ENCODE assay signal across 9 cellular contexts in genomic region chr10:30058111-30058510, GRCh38. TPM values are rescaled to one million over a fixed set of nuclear protein-coding genes. Genes with fewer than 3 reads are reported as not detected.
A peak's percentile ranks its signal among the peaks of the same experiment; 100 is the strongest.
DNase-seq lines count a peak whose midpoint lies in the region; ATAC-seq and TF ChIP-seq lines count a peak whose summit lies in the region.
"Had no signal": no experiment of that assay in that cellular context is flagged by ENCODE, and none has a peak within 500 bp of the region (broad histone marks: within the 10 kb centered on the region; RNA-seq: fewer than 3 reads in every experiment).

No MANE protein-coding gene starts in this region.

- intact Hi-C loops in lower leg skin (cut with DNase I; ENCODE audit: low total_unique reads) (no loop called here), testis (cut with DNase I; ENCODE audit: low total_unique reads) (no loop called here)

- DNase-seq in T-helper 2 cell treated with Interferon-gamma antibody and Interleukin-4, amounts not matched to agents 5 μg/mL and 100 μg/mL, for 36 hours (ENCODE audit: low spot score): no peak
- no peak for DNase-seq in T-helper 2 cell
- no peak for DNase-seq in lower leg skin (ENCODE audit: low spot score in 2 of 2)
- no peak for DNase-seq in testis
- DNase-seq in activated CD4-positive, alpha-beta T cell treated with anti-CD3 and anti-CD28 coated beads, Interleukin-2, amount 50 U/mL, for 4 hours: no peak
- no peak for DNase-seq in RWPE1 (ENCODE audit: low spot score)
- DNase-seq: occipital lobe had no signal

- no peaks in the 10 kb centered on the region for H3K9me3 ChIP-seq in testis

- H3K27ac ChIP-seq in testis (peak overlapping the region; percentile 85 to 88), RWPE1 (no peak overlapping the region)

- POLR2A ChIA-PET in RWPE1 (lab: Yijun Ruan, JAX; ENCODE audit: low non-redundant PET): no interaction called here

- CTCF ChIA-PET in RWPE1 (lab: Yijun Ruan, JAX): interaction anchor here (0.8 kb wide), 1 partner anchor 183 kb away, joined by 3 read pairs; no protein-coding TSS in a partner anchor

- H3K36me3 Mint-ChIP-seq in T-helper 2 cell treated with Interferon-gamma antibody and Interleukin-4, amounts not matched to agents 5 μg/mL and 100 μg/mL, for 36 hours (ENCODE audit: low read depth): peaks cover 3% of the 10 kb centered on the region
- no peaks in the 10 kb centered on the region for H3K36me3 Mint-ChIP-seq in brain

- ATAC-seq in HG02571 (IDR thresholded peaks at IDR 0.05; ENCODE audit: unreplicated experiment): no peak

- no peaks in the 10 kb centered on the region for H3K27me3 ChIP-seq in testis

- no peaks in the 10 kb centered on the region for H3K36me3 ChIP-seq in testis (ENCODE audit: low read depth, missing control alignments)

- peaks cover 28% of the 10 kb centered on the region for H3K4me1 Mint-ChIP-seq in T-helper 2 cell treated with Interferon-gamma antibody and Interleukin-4, amounts not matched to agents 5 μg/mL and 100 μg/mL, for 36 hours (ENCODE audit: low read depth)
- peaks cover 38% of the 10 kb centered on the region for H3K4me1 Mint-ChIP-seq in brain

- no peak overlapping the region for H3K27ac Mint-ChIP-seq in T-helper 2 cell treated with Interferon-gamma antibody and Interleukin-4, amounts not matched to agents 5 μg/mL and 100 μg/mL, for 36 hours
- peak overlapping the region in 4 of 5 experiments; percentile 61 to 83 (median 74) for H3K27ac Mint-ChIP-seq in brain

- peaks cover 36% of the 10 kb centered on the region for H3K4me1 ChIP-seq in testis

- peak overlapping the region; percentile 72 for H3K4me3 Mint-ChIP-seq in T-helper 2 cell treated with Interferon-gamma antibody and Interleukin-4, amounts not matched to agents 5 μg/mL and 100 μg/mL, for 36 hours
- H3K4me3 Mint-ChIP-seq in brain: peak overlapping the region; percentile 74 to 91 (median 83)

- H3K27me3 Mint-ChIP-seq in T-helper 2 cell treated with Interferon-gamma antibody and Interleukin-4, amounts not matched to agents 5 μg/mL and 100 μg/mL, for 36 hours (ENCODE audit: low read depth): peaks cover 54% of the 10 kb centered on the region
- H3K27me3 Mint-ChIP-seq in brain: peaks cover 45% of the 10 kb centered on the region

- no peak for TF ChIP-seq POLR2A in lower leg skin (IDR thresholded peaks at IDR 0.05)
- TF ChIP-seq POLR2A in testis (IDR thresholded peaks at IDR 0.05): no peak

- H3K9me3 Mint-ChIP-seq in T-helper 2 cell treated with Interferon-gamma antibody and Interleukin-4, amounts not matched to agents 5 μg/mL and 100 μg/mL, for 36 hours: no peaks in the 10 kb centered on the region
- peaks cover 0 to 3% (median 0%) of the 10 kb centered on the region in 5 experiments for H3K9me3 Mint-ChIP-seq in brain

- 80 to 86% methylated on average over 10 of the region's 10 CpGs for WGBS in lower leg skin, 2 donors
- WGBS in testis, 2 donors: 44 to 46% methylated on average over 10 of the region's 10 CpGs

- H3K4me3 ChIP-seq in lower leg skin (ENCODE audit: low read depth, poor library complexity, severe bottlenecking): peak overlapping the region; percentile 51
- peak overlapping the region; percentile 76 to 83 for H3K4me3 ChIP-seq in testis

- no peak for TF ChIP-seq CTCF in brain (conservative IDR thresholded peaks at IDR 0.05)
- TF ChIP-seq CTCF in lower leg skin (IDR thresholded peaks at IDR 0.05): no peak
- TF ChIP-seq CTCF in testis (IDR thresholded peaks at IDR 0.05): no peak
- TF ChIP-seq CTCF in RWPE1 (conservative IDR thresholded peaks at IDR 0.05; ENCODE audit: low read depth): no peak

RNA-seq across cellular contexts. Expression of gene JCAD, which starts 1.3 kb away (rescaled TPM):
- polyA plus RNA-seq in brain (ENCODE audit: insufficient read depth, low read depth, low replicate concordance) (12.4 TPM), testis (ENCODE audit: insufficient read depth, low read depth, low replicate concordance) (57.4 TPM)
- total RNA-seq in lower leg skin (10 to 100 TPM in 1 of 4 donors, 1 to 10 TPM in 3; 3.8 to 14.7 (median 4.8) TPM), testis (100 to 1,000 TPM; 109 to 133 TPM)

Comparison
In these comparisons a context has a peak if more than half of its experiments do, and no peak if none do; other contexts are left out.
1. RNA of gene JCAD, which starts 1.3 kb away (total RNA-seq): 109 to 133 TPM in testis; 3.8 to 14.7 TPM in lower leg skin; every median in the first group is over 4 times any median in the second.